In genomic region chr12:6451348-6452244, GRCh38 we compare ENCODE assay signal across 8 cellular contexts. TPM values are rescaled to one million over a fixed set of nuclear protein-coding genes. Genes with fewer than 3 reads are reported as not detected.
DNase-seq lines count a peak whose midpoint lies in the region; ATAC-seq and TF ChIP-seq lines count a peak whose summit lies in the region.

Gene TAPBPL, plus strand, starts transcription at chr12:6452042. Its CDS starts 207 bp downstream, at chr12:6452249.

- peak within 1 kb of the TSS; percentile 0 for H3K4me3 ChIP-seq in hepatocyte

- WGBS in hepatocyte (ENCODE audit: low lambda C conversion rate, missing lambda C conversion rate) = 28% methylated on average over 26 of the region's 27 CpGs

- no peak for TF ChIP-seq CTCF in hepatocyte (IDR thresholded peaks at IDR 0.05; ENCODE audit: poor library complexity)

- peaks cover 9% of the 10 kb centered on the region for H3K79me2 ChIP-seq in hepatocyte

- H3K9me3 ChIP-seq in hepatocyte (ENCODE audit: low read depth) = no peaks in the 10 kb centered on the region

- H3K36me3 ChIP-seq in hepatocyte (replicated peaks; ENCODE audit: insufficient read depth, low read depth) = no peaks in the 10 kb centered on the region

- no peaks in the 10 kb centered on the region for H3K9me2 ChIP-seq in hepatocyte (replicated peaks; ENCODE audit: insufficient read depth)

- H3K27me3 ChIP-seq in hepatocyte = no peaks in the 10 kb centered on the region

- H3K27ac ChIP-seq in hepatocyte = peak within 1 kb of the TSS; percentile 97

- no peaks in the 10 kb centered on the region for H4K20me1 ChIP-seq in hepatocyte (ENCODE audit: insufficient read depth, poor library complexity, severe bottlenecking)

- H2AFZ ChIP-seq in hepatocyte = peak within 1 kb of the TSS; percentile 92

- DNase-seq in GM03348 (ENCODE audit: low spot score) = peak; percentile 93
- peak; percentile 99 for DNase-seq in NCI-H146 treated with DMSO at 0.1 percent for 48 hours (lab: John Stamatoyannopoulos, UW; ENCODE audit: unreplicated experiment)
- DNase-seq in T-helper 22 cell (ENCODE audit: low read depth) = peak; percentile 77
- peak; percentile 85 for DNase-seq in astrocyte of the hippocampus (ENCODE audit: low read depth, low spot score)
- DNase-seq in hepatocyte (ENCODE audit: low spot score) = peak; percentile 89
- DNase-seq in renal cortical epithelial cell (ENCODE audit: low read depth) = peak; percentile 75
- no peak for DNase-seq in NCI-H446 (lab: John Stamatoyannopoulos, UW)

- H3K4me1 ChIP-seq in hepatocyte (ENCODE audit: insufficient read depth) = peaks cover 25% of the 10 kb centered on the region

- peak within 1 kb of the TSS; percentile 84 for H3K4me2 ChIP-seq in hepatocyte

- peak; percentile 63 for ATAC-seq in HG02571 (IDR thresholded peaks at IDR 0.05; ENCODE audit: unreplicated experiment)

RNA-seq across cellular contexts. Expression of gene TAPBPL, which starts in this region (rescaled TPM):
- 8.2 and 11.7 TPM in 2 replicates for total RNA-seq in hepatocyte
- polyA plus RNA-seq in hepatocyte = 9.7 and 10.8 TPM in 2 replicates
- total RNA-seq in renal cortical epithelial cell = 8.2 and 19.1 TPM in 2 replicates

Comparison
In these comparisons a context has a peak if more than half of its experiments do, and no peak if none do; other contexts are left out.
1. DNase-seq: peak in GM03348 (single experiment), NCI-H146 treated with DMSO at 0.1 percent for 48 hours (single experiment), T-helper 22 cell (single experiment), astrocyte of the hippocampus (single experiment), hepatocyte (single experiment) and renal cortical epithelial cell (single experiment); none in NCI-H446 (0 of 2).